12 cellular contexts compared by ENCODE assay signal in the genomic region with DNA sequence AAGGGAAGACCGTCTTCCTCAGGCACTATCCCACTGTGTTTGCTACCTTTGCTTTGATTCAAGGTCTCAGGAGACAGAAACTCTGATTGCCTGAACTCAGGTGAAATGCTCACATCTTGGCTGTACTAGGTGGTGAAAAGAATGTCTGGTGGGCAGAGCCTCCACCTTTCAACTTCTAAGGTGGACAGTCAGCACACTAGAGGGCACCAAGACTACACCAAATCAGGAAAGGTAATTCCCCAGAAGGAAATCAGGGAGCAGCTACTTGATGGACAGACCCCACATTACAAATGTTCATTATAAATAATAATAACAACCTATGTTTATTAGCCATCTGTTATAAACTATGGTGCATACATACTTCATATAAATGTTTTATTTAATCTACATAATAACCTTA.
DNase-seq lines count a peak whose midpoint lies in the region; ATAC-seq, FAIRE-seq and TF ChIP-seq lines count a peak whose summit lies in the region.
"Had no signal": no experiment of that assay in that cellular context is flagged by ENCODE, and none has a peak within 500 bp of the region (broad histone marks: within the 10 kb centered on the region; RNA-seq: fewer than 3 reads in every experiment).

No MANE protein-coding gene starts in this region.

- no peak for FAIRE-seq in bronchial epithelial cell (lab: Jason Lieb, UNC)
- FAIRE-seq: G401.6 had no signal

- H2AK5ac ChIP-seq in mesendoderm (ENCODE audit: low read length), result no peak overlapping the region

- DNase-seq in DND-41, result no peak
- peak; percentile 11 for DNase-seq in MM.1S
- peak; percentile 8 for DNase-seq in bronchial epithelial cell (ENCODE audit: low read depth)
- peak; percentile 52 for DNase-seq in mesendoderm
- no peak for DNase-seq in SIG-M5 treated with dmso at 0.1 percent for 504 hours (lab: John Stamatoyannopoulos, UW; ENCODE audit: unreplicated experiment)
- no peak for DNase-seq in T-helper 2 cell
- no peak for DNase-seq in islet precursor cell
- DNase-seq: erythroblast; naive thymus-derived CD8-positive, alpha-beta T cell had no signal

- H3K18ac ChIP-seq in mesendoderm (ENCODE audit: low read length), result no peak overlapping the region

- ATAC-seq in DND-41 (ENCODE audit: insufficient read depth, low read depth), result no peak
- no peak for ATAC-seq in HG02884 (IDR thresholded peaks at IDR 0.05; ENCODE audit: unreplicated experiment)
- ATAC-seq: naive thymus-derived CD8-positive, alpha-beta T cell had no signal

- H4K20me1 ChIP-seq in DND-41 (ENCODE audit: insufficient read depth, low read length), result no peaks in the 10 kb centered on the region
- H4K20me1 ChIP-seq in MM.1S (ENCODE audit: insufficient read depth, low read length), result no peaks in the 10 kb centered on the region

- no peak overlapping the region for H3K9ac ChIP-seq in DND-41 (ENCODE audit: low read depth, low read length)
- no peak overlapping the region for H3K9ac ChIP-seq in MM.1S (ENCODE audit: low read length)
- H3K9ac ChIP-seq in mesendoderm (ENCODE audit: low read length), result no peak overlapping the region

- no peaks in the 10 kb centered on the region for H3K79me1 ChIP-seq in mesendoderm (ENCODE audit: low read length)

- no CpG with 5 or more reads among the region's 1 CpG for WGBS in mesendoderm (ENCODE audit: extremely low coverage, insufficient coverage, low lambda C conversion rate)

- H3K27ac ChIP-seq in DND-41 (ENCODE audit: low read length) (no peak overlapping the region), MM.1S (ENCODE audit: low read length) (no peak overlapping the region), mesendoderm (ENCODE audit: low read depth, low read length) (no peak overlapping the region)
- H3K27ac ChIP-seq: SK-N-MC had no signal

- H3K79me2 ChIP-seq in DND-41 (ENCODE audit: insufficient read depth, low read length) (no peaks in the 10 kb centered on the region), MM.1S (ENCODE audit: low read length) (no peaks in the 10 kb centered on the region), mesendoderm (ENCODE audit: control insufficient read depth, insufficient read depth, low read length) (no peaks in the 10 kb centered on the region)

- H3K56ac ChIP-seq in mesendoderm (ENCODE audit: low read length), result no peak overlapping the region

- no peaks in the 10 kb centered on the region for H3K36me3 ChIP-seq in DND-41 (ENCODE audit: insufficient read depth, low read length)
- no peaks in the 10 kb centered on the region for H3K36me3 ChIP-seq in MM.1S (replicated peaks; ENCODE audit: insufficient read depth, low read length)
- no peaks in the 10 kb centered on the region for H3K36me3 ChIP-seq in bronchial epithelial cell (ENCODE audit: control insufficient read depth, insufficient read depth, low read length)
- no peaks in the 10 kb centered on the region for H3K36me3 ChIP-seq in mesendoderm (ENCODE audit: control insufficient read depth, insufficient read depth, low read length)

- H4K8ac ChIP-seq in mesendoderm (ENCODE audit: low read depth, low read length), result no peak overlapping the region

- H3K23ac ChIP-seq in mesendoderm (ENCODE audit: low read length), result no peak overlapping the region

- H3F3A ChIP-seq in MM.1S (ENCODE audit: insufficient read depth, low read length), result no peaks in the 10 kb centered on the region

- no peak overlapping the region for H4K5ac ChIP-seq in mesendoderm (ENCODE audit: low read length)

- H3K9me3 ChIP-seq in DND-41 (ENCODE audit: insufficient read depth, low read length, severe bottlenecking) (no peaks in the 10 kb centered on the region), MM.1S (replicated peaks; ENCODE audit: insufficient read depth, low read length) (no peaks in the 10 kb centered on the region)

- no peak overlapping the region for H2BK5ac ChIP-seq in mesendoderm (ENCODE audit: low read length)

- no peak overlapping the region for H2BK15ac ChIP-seq in mesendoderm (replicated peaks; ENCODE audit: low read depth)

- no peaks in the 10 kb centered on the region for H3K4me1 ChIP-seq in DND-41 (ENCODE audit: insufficient read depth, low read length)
- no peaks in the 10 kb centered on the region for H3K4me1 ChIP-seq in MM.1S (ENCODE audit: low read length)
- H3K4me1 ChIP-seq in mesendoderm (ENCODE audit: control insufficient read depth, low read depth, low read length), result peaks cover 2% of the 10 kb centered on the region

- H3K4me2 ChIP-seq in DND-41 (ENCODE audit: insufficient read depth, low read length) (no peak overlapping the region), MM.1S (ENCODE audit: low read depth, low read length) (no peak overlapping the region), mesendoderm (ENCODE audit: low read length) (no peak overlapping the region)

- peak; percentile 14 for TF ChIP-seq CTCF in DND-41 (IDR thresholded peaks at IDR 0.05; ENCODE audit: borderline replicate concordance, extremely low read depth, low read length, poor library complexity, severe bottlenecking)
- TF ChIP-seq CTCF in MM.1S (IDR thresholded peaks at IDR 0.05; ENCODE audit: low read length), result 0 out of 2 replicates have a peak, but pooled peaks have one; percentile 16
- no peak for TF ChIP-seq CTCF in bronchial epithelial cell (IDR thresholded peaks at IDR 0.05; ENCODE audit: insufficient read depth, low read length, severe bottlenecking)

- H3K4me3 ChIP-seq in DND-41 (ENCODE audit: low read depth in 1 of 2, low read length in 2 of 2) (no peak overlapping the region), MM.1S (ENCODE audit: low read length) (no peak overlapping the region), bronchial epithelial cell (ENCODE audit: low read depth, low read length) (no peak overlapping the region), mesendoderm (ENCODE audit: low read length) (no peak overlapping the region)
- H3K4me3 ChIP-seq: SK-N-MC had no signal

- H3K4ac ChIP-seq in mesendoderm (ENCODE audit: low read depth, low read length), result no peak overlapping the region

- H2AFZ ChIP-seq in DND-41 (ENCODE audit: low read depth, low read length) (no peak overlapping the region), MM.1S (ENCODE audit: low read length) (no peak overlapping the region)

- no peak overlapping the region for H2BK120ac ChIP-seq in mesendoderm (ENCODE audit: low read depth, low read length)

- H3K27me3 ChIP-seq in DND-41 (ENCODE audit: insufficient read depth, low read length, poor library complexity) (peaks cover 5% of the 10 kb centered on the region), MM.1S (replicated peaks; ENCODE audit: insufficient read depth, low read length) (no peaks in the 10 kb centered on the region), bronchial epithelial cell (ENCODE audit: control insufficient read depth, insufficient read depth, low read length) (no peaks in the 10 kb centered on the region), mesendoderm (ENCODE audit: insufficient read depth, low read length, poor library complexity) (no peaks in the 10 kb centered on the region)

- no peaks in the 10 kb centered on the region for H3K9me2 ChIP-seq in MM.1S (replicated peaks; ENCODE audit: insufficient read depth, low read length)

Comparison
In these comparisons a context has a peak if more than half of its experiments do, and no peak if none do; other contexts are left out.
1. DNase-seq: peak in MM.1S (single experiment), bronchial epithelial cell (single experiment) and mesendoderm (single experiment); none in DND-41 (single experiment), SIG-M5 treated with dmso at 0.1 percent for 504 hours (single experiment), T-helper 2 cell (0 of 5) and islet precursor cell (single experiment).